ENCODE assay signal across 14 cellular contexts in the genomic region with DNA sequence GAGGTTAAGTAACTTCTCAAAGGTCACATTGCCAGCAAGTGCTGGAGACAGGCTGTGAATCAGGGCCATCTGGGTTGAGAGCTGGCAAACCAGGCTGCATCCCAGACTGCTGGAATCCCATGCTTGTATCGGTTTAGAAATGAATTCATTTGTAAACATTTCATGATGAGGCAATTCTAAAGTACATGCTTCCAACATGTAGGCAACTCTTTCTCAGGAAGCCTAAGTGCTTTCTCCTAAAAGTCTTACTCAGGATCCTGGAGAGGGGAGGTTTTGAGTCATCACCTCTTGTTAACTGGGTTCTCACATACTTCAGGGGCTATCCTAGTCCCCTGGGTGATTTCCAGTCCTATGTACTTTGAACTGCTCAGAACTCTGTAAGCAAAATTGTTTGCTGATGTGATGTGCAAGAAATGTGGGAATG.
A peak's percentile ranks its signal among the peaks of the same experiment; 100 is the strongest.
DNase-seq lines count a peak whose midpoint lies in the region; ATAC-seq and TF ChIP-seq lines count a peak whose summit lies in the region.
"Had no signal": no experiment of that assay in that cellular context is flagged by ENCODE, and none has a peak within 500 bp of the region (broad histone marks: within the 10 kb centered on the region; RNA-seq: fewer than 3 reads in every experiment).

No MANE protein-coding gene starts in this region.

- H3K4me3 ChIP-seq in AG10803 (ENCODE audit: low read length) (no peak overlapping the region), MG63 (no peak overlapping the region), fibroblast of lung (replicated peaks in 1 of 4; ENCODE audit: control extremely low read depth in 1 of 4, insufficient read depth in 1 of 4, low read depth in 3 of 4, low read length in 4 of 4) (no peak overlapping the region), rectal smooth muscle tissue (ENCODE audit: low read length) (no peak overlapping the region)
- H3K4me3 ChIP-seq: SK-N-MC, tibial artery had no signal

- H3K4me2 ChIP-seq in fibroblast of lung (ENCODE audit: extremely low read depth, insufficient read depth, low read length): no peak overlapping the region

- no peaks in the 10 kb centered on the region for H4K20me1 ChIP-seq in fibroblast of lung (ENCODE audit: control insufficient read depth, extremely low read depth, insufficient read depth, low read length)

- no peak for TF ChIP-seq CTCF in AG10803 (conservative IDR thresholded peaks at IDR 0.05; ENCODE audit: low read length)
- no peak for TF ChIP-seq CTCF in fibroblast of lung (conservative IDR thresholded peaks at IDR 0.05 in 1 of 2, IDR thresholded peaks at IDR 0.05 in 1 of 2; ENCODE audit: low read depth in 1 of 2, low read length in 2 of 2)

- DNase-seq in AG10803 (ENCODE audit: low read depth) (peak; percentile 97), MG63 (peak; percentile 85), fibroblast of lung (ENCODE audit: low read depth in 2 of 2) (peak; percentile 93 to 96), kidney tubule cell (ENCODE audit: low spot score) (no peak), COR-L47 (lab: John Stamatoyannopoulos, UW) (no peak), NCI-H82 (lab: John Stamatoyannopoulos, UW) (no peak)
- DNase-seq: activated naive CD4-positive, alpha-beta T cell; H7; mesendoderm; NCI-H2171; tibial artery had no signal

- no peak overlapping the region for H2AFZ ChIP-seq in fibroblast of lung (ENCODE audit: low read length)

- H3K9me3 ChIP-seq in MG63 (peaks cover 2% of the 10 kb centered on the region; the same call in 1 of the 2 replicates), fibroblast of lung (ENCODE audit: control insufficient read depth, insufficient read depth, low read depth, low read length) (no peaks in the 10 kb centered on the region)
- H3K9me3 ChIP-seq: tibial artery had no signal

- H3K4me1 ChIP-seq in fibroblast of lung (ENCODE audit: control insufficient read depth, extremely low read depth, insufficient read depth, low read length) (peaks cover 33% of the 10 kb centered on the region), rectal smooth muscle tissue (ENCODE audit: control insufficient read depth, insufficient read depth, low read length) (peaks cover 47% of the 10 kb centered on the region)

- H3K36me3 ChIP-seq in MG63 (no peaks in the 10 kb centered on the region), fibroblast of lung (ENCODE audit: control insufficient read depth, insufficient read depth, low read length) (no peaks in the 10 kb centered on the region), rectal smooth muscle tissue (ENCODE audit: control insufficient read depth, insufficient read depth, low read length) (no peaks in the 10 kb centered on the region)
- H3K36me3 ChIP-seq: tibial artery had no signal

- no peaks in the 10 kb centered on the region for H3K79me2 ChIP-seq in fibroblast of lung (ENCODE audit: control insufficient read depth, insufficient read depth, low read length)

- H3K27me3 ChIP-seq in MG63: no peaks in the 10 kb centered on the region
- no peaks in the 10 kb centered on the region for H3K27me3 ChIP-seq in fibroblast of lung (ENCODE audit: control insufficient read depth, insufficient read depth, low read length)
- no peaks in the 10 kb centered on the region for H3K27me3 ChIP-seq in rectal smooth muscle tissue (ENCODE audit: control insufficient read depth, insufficient read depth, low read length)
- H3K27me3 ChIP-seq: tibial artery had no signal

- no peak for ATAC-seq in HG03565 (IDR thresholded peaks at IDR 0.05; ENCODE audit: unreplicated experiment)

- H3K27ac ChIP-seq in fibroblast of lung (ENCODE audit: insufficient read depth, low read length) (peak overlapping the region; percentile 55), rectal smooth muscle tissue (ENCODE audit: low read depth, low read length) (peak overlapping the region; percentile 98)
- H3K27ac ChIP-seq: SK-N-MC, tibial artery had no signal

- H3K9ac ChIP-seq in fibroblast of lung (ENCODE audit: insufficient read depth, low read length) (no peak overlapping the region), rectal smooth muscle tissue (ENCODE audit: low read length) (no peak overlapping the region)

Comparison
In these comparisons a context has a peak if more than half of its experiments do, and no peak if none do; other contexts are left out.
1. DNase-seq: peak in AG10803 (single experiment), MG63 (single experiment) and fibroblast of lung (2 of 2); none in kidney tubule cell (single experiment), COR-L47 (single experiment) and NCI-H82 (single experiment).